In genomic region chrX:78831523-78831922, GRCh38 we compare ENCODE assay signal across 22 cellular contexts.
DNase-seq lines count a peak whose midpoint lies in the region; ATAC-seq and TF ChIP-seq lines count a peak whose summit lies in the region.
"Had no signal": no experiment of that assay in that cellular context is flagged by ENCODE, and none has a peak within 500 bp of the region (broad histone marks: within the 10 kb centered on the region; RNA-seq: fewer than 3 reads in every experiment).

No MANE protein-coding gene starts in this region.

- no peaks in the 10 kb centered on the region for H3K27me3 ChIP-seq in SK-N-SH (ENCODE audit: insufficient read depth)

- no peak for TF ChIP-seq EP300 in SK-N-SH (IDR thresholded peaks at IDR 0.05; ENCODE audit: borderline replicate concordance in 1 of 2, low read depth in 1 of 2, low read length in 1 of 2)

- no peak for TF ChIP-seq RAD21 in SK-N-SH (IDR thresholded peaks at IDR 0.05; ENCODE audit: low read length)

- H3K4me3 Mint-ChIP-seq in activated CD4-positive, alpha-beta memory T cell treated with anti-CD3 and anti-CD28 coated beads for 36 hours = no peak overlapping the region
- no peak overlapping the region for H3K4me3 Mint-ChIP-seq in activated CD4-positive, alpha-beta memory T cell treated with anti-CD3 and anti-CD28 coated beads, Interleukin-2, amount 10 ng/mL, durations not matched to agents 7 days and 5 days
- H3K4me3 Mint-ChIP-seq: CD14-positive monocyte, GM23338 had no signal

- CTCF ChIA-PET in activated CD4-positive, alpha-beta memory T cell treated with anti-CD3 and anti-CD28 coated beads for 36 hours (lab: Charles Lee) = no interaction called here
- CTCF ChIA-PET in activated CD4-positive, alpha-beta memory T cell treated with anti-CD3 and anti-CD28 coated beads, Interleukin-2, amount 10 ng/mL, durations not matched to agents 7 days and 5 days (lab: Charles Lee) = no interaction called here
- CTCF ChIA-PET in SK-N-SH (lab: Yijun Ruan, JAX) = interaction anchor here (1.4 kb wide), 1 partner anchor 13 kb away, joined by 3 read pairs; no protein-coding TSS in a partner anchor

- H3K9me3 Mint-ChIP-seq in activated CD4-positive, alpha-beta memory T cell treated with anti-CD3 and anti-CD28 coated beads for 36 hours = no peaks in the 10 kb centered on the region
- H3K9me3 Mint-ChIP-seq in activated CD4-positive, alpha-beta memory T cell treated with anti-CD3 and anti-CD28 coated beads, Interleukin-2, amount 10 ng/mL, durations not matched to agents 7 days and 5 days = peaks cover 2% of the 10 kb centered on the region
- H3K9me3 Mint-ChIP-seq: GM23338 had no signal

- no peak overlapping the region for H2AFZ ChIP-seq in SK-N-SH (ENCODE audit: low read depth)
- H2AFZ ChIP-seq: GM23338 had no signal

- TF ChIP-seq CTCF in SK-N-SH (IDR thresholded peaks at IDR 0.05) = no peak

- no peaks in the 10 kb centered on the region for H3K9me3 ChIP-seq in SK-N-SH

- H3K36me3 Mint-ChIP-seq in activated CD4-positive, alpha-beta memory T cell treated with anti-CD3 and anti-CD28 coated beads for 36 hours = no peaks in the 10 kb centered on the region
- no peaks in the 10 kb centered on the region for H3K36me3 Mint-ChIP-seq in activated CD4-positive, alpha-beta memory T cell treated with anti-CD3 and anti-CD28 coated beads, Interleukin-2, amount 10 ng/mL, durations not matched to agents 7 days and 5 days (ENCODE audit: low read depth)
- H3K36me3 Mint-ChIP-seq: CD14-positive monocyte had no signal

- no peak overlapping the region for H3K27ac ChIP-seq in SK-N-SH (ENCODE audit: low read depth in 2 of 2, low read length in 1 of 2)

- POLR2A ChIA-PET in activated CD4-positive, alpha-beta memory T cell treated with anti-CD3 and anti-CD28 coated beads for 36 hours (lab: Charles Lee) = no interaction called here
- POLR2A ChIA-PET in activated CD4-positive, alpha-beta memory T cell treated with anti-CD3 and anti-CD28 coated beads, Interleukin-2, amount 10 ng/mL, durations not matched to agents 7 days and 5 days (lab: Charles Lee) = no interaction called here
- POLR2A ChIA-PET in SK-N-SH (lab: Yijun Ruan, JAX) = no interaction called here

- H3K9me2 ChIP-seq in SK-N-SH = no peaks in the 10 kb centered on the region

- WGBS in SK-N-SH (ENCODE audit: low lambda C conversion rate) = under 1% methylated on average over 3 of the region's 3 CpGs

- H3K4me1 ChIP-seq in SK-N-SH (ENCODE audit: control insufficient read depth in 1 of 2, insufficient read depth in 2 of 2, low read depth in 1 of 2, low read length in 1 of 2) = no peaks in the 10 kb centered on the region

- no peaks in the 10 kb centered on the region for H3K36me3 ChIP-seq in SK-N-SH (replicated peaks in 1 of 2; ENCODE audit: control insufficient read depth in 1 of 2, insufficient read depth in 2 of 2, low read length in 1 of 2)

- no peak overlapping the region for H3K9ac ChIP-seq in SK-N-SH

- no peaks in the 10 kb centered on the region for H3K4me1 Mint-ChIP-seq in activated CD4-positive, alpha-beta memory T cell treated with anti-CD3 and anti-CD28 coated beads for 36 hours (ENCODE audit: low read depth)
- no peaks in the 10 kb centered on the region for H3K4me1 Mint-ChIP-seq in activated CD4-positive, alpha-beta memory T cell treated with anti-CD3 and anti-CD28 coated beads, Interleukin-2, amount 10 ng/mL, durations not matched to agents 7 days and 5 days
- H3K4me1 Mint-ChIP-seq: CD14-positive monocyte, GM23338 had no signal

- no peaks in the 10 kb centered on the region for H3F3A ChIP-seq in SK-N-SH (replicated peaks; ENCODE audit: insufficient read depth)

- no peak for DNase-seq in activated CD4-positive, alpha-beta memory T cell treated with anti-CD3 and anti-CD28 coated beads for 36 hours
- no peak for DNase-seq in activated CD4-positive, alpha-beta memory T cell treated with anti-CD3 and anti-CD28 coated beads, Interleukin-2, amount 10 ng/mL, durations not matched to agents 7 days and 5 days
- DNase-seq in NCI-H1436 treated with DMSO at 0.1 percent for 48 hours (lab: John Stamatoyannopoulos, UW) = no peak
- no peak for DNase-seq in NCI-H2227 treated with DMSO at 0.1 percent for 48 hours (lab: John Stamatoyannopoulos, UW)
- DNase-seq in SK-N-SH = no peak
- DNase-seq: 8988T; HCEC 1CT; Kasumi-1; MM.1S; NCI-H1092; NCI-H1694; NCI-H2081 treated with DMSO at 0.1 percent for 48 hours; NCI-H510A; NCI-H748 treated with DMSO at 0.1 percent for 48 hours; NK-92 treated with Interleukin-12 subunit alpha and Interleukin-12 subunit beta, amount 100 ng/mL, for 24 hours; SW 1271 had no signal

- intact Hi-C loops in activated CD4-positive, alpha-beta memory T cell treated with anti-CD3 and anti-CD28 coated beads for 36 hours (cut with micrococcal nuclease) = no loop called here

- no peak overlapping the region for H3K4me2 ChIP-seq in SK-N-SH
- H3K4me2 ChIP-seq: GM23338 had no signal

- no peaks in the 10 kb centered on the region for H3K79me2 ChIP-seq in SK-N-SH (ENCODE audit: insufficient read depth)

- H4K20me1 ChIP-seq in SK-N-SH (ENCODE audit: insufficient read depth) = no peaks in the 10 kb centered on the region

- H3K27ac Mint-ChIP-seq in activated CD4-positive, alpha-beta memory T cell treated with anti-CD3 and anti-CD28 coated beads for 36 hours = peak overlapping the region; percentile 23
- H3K27ac Mint-ChIP-seq in activated CD4-positive, alpha-beta memory T cell treated with anti-CD3 and anti-CD28 coated beads, Interleukin-2, amount 10 ng/mL, durations not matched to agents 7 days and 5 days = no peak overlapping the region
- H3K27ac Mint-ChIP-seq: CD14-positive monocyte, GM23338 had no signal

- H3K4me3 ChIP-seq in SK-N-SH (ENCODE audit: low read depth in 2 of 2, low read length in 1 of 2) = no peak overlapping the region
- H3K4me3 ChIP-seq: GM23338 had no signal

- ATAC-seq in GM18868 (IDR thresholded peaks at IDR 0.05; ENCODE audit: unreplicated experiment) (peak; percentile 77), HG02973 (IDR thresholded peaks at IDR 0.05; ENCODE audit: unreplicated experiment) (peak; percentile 71), HG02759 (IDR thresholded peaks at IDR 0.05; ENCODE audit: unreplicated experiment) (no peak)
- ATAC-seq: GM23338, Right ventricle myocardium inferior had no signal

- no peaks in the 10 kb centered on the region for H3K27me3 Mint-ChIP-seq in activated CD4-positive, alpha-beta memory T cell treated with anti-CD3 and anti-CD28 coated beads for 36 hours
- H3K27me3 Mint-ChIP-seq in activated CD4-positive, alpha-beta memory T cell treated with anti-CD3 and anti-CD28 coated beads, Interleukin-2, amount 10 ng/mL, durations not matched to agents 7 days and 5 days = no peaks in the 10 kb centered on the region

TF ChIP-seq in SK-N-SH, 30 proteins besides CTCF, POLR2A, EP300 and RAD21 (continues in another document):
- TF ChIP-seq JUND (IDR thresholded peaks at IDR 0.05) = no peak
- TF ChIP-seq EZH2phosphoT487 (IDR thresholded peaks at IDR 0.05; ENCODE audit: borderline replicate concordance, low read depth) = no peak
- TF ChIP-seq POLR2AphosphoS5 (IDR thresholded peaks at IDR 0.05; ENCODE audit: low read depth, low read length) = no peak
- no peak for TF ChIP-seq NFIC (IDR thresholded peaks at IDR 0.05; ENCODE audit: borderline replicate concordance)
- TF ChIP-seq MAX (IDR thresholded peaks at IDR 0.05; ENCODE audit: low read depth) = no peak
- TF ChIP-seq PBX3 (IDR thresholded peaks at IDR 0.05) = no peak
- no peak for TF ChIP-seq MXI1 (IDR thresholded peaks at IDR 0.05; ENCODE audit: low read depth, low read length)
- no peak for TF ChIP-seq ZBTB33 (IDR thresholded peaks at IDR 0.05; ENCODE audit: borderline replicate concordance, low read depth)
- TF ChIP-seq YY1 (IDR thresholded peaks at IDR 0.05; ENCODE audit: low read depth) = no peak
- no peak for TF ChIP-seq ELF1 (IDR thresholded peaks at IDR 0.05)
